Comparison of ENCODE assay signal across 18 cellular contexts in genomic region chr9:135524130-135524861, GRCh38. TPM values are rescaled to one million over a fixed set of nuclear protein-coding genes. Genes with fewer than 3 reads are reported as not detected.
A peak's percentile ranks its signal among the peaks of the same experiment; 100 is the strongest.
DNase-seq lines count a peak whose midpoint lies in the region; ATAC-seq, FAIRE-seq and TF ChIP-seq lines count a peak whose summit lies in the region.
"Had no signal": no experiment of that assay in that cellular context is flagged by ENCODE, and none has a peak within 500 bp of the region (broad histone marks: within the 10 kb centered on the region; RNA-seq: fewer than 3 reads in every experiment).

No MANE protein-coding gene starts in this region.

- DNase-seq in EH (ENCODE audit: low read depth) (peak; percentile 77), RCC 7860 (ENCODE audit: low spot score) (peak; percentile 62), foreskin fibroblast (peak; percentile 29 to 50), retina (peak; percentile 1)
- DNase-seq in activated naive CD4-positive, alpha-beta T cell treated with anti-CD3 and anti-CD28 coated beads for 36 hours, result no peak
- DNase-seq in activated naive CD4-positive, alpha-beta T cell treated with anti-CD3 and anti-CD28 coated beads, Interleukin-2, amount 50 U/mL, for 16 hours, result no peak
- DNase-seq: activated CD4-positive, alpha-beta T cell treated with anti-CD3 and anti-CD28 coated beads, Interleukin-2, amount 50 U/mL, for 48 hours; DMS153; esophagus squamous epithelium; SK-N-SH; transverse colon had no signal

- no peaks in the 10 kb centered on the region for H3K36me3 Mint-ChIP-seq in activated naive CD4-positive, alpha-beta T cell treated with anti-CD3 and anti-CD28 coated beads for 36 hours (ENCODE audit: low read depth)
- H3K36me3 Mint-ChIP-seq: stimulated activated effector memory CD8-positive, alpha-beta T cell treated with anti-CD3 and anti-CD28 coated beads, Interleukin-12 subunit alpha, Interleukin-12 subunit beta, amount 100 ng/mL, for 72 hours had no signal

- H3K4me3 ChIP-seq in foreskin fibroblast (ENCODE audit: low read depth in 1 of 2, low read length in 2 of 2), result no peak overlapping the region
- H3K4me3 ChIP-seq: BLaER1 treated with 17β-estradiol and CSF1 and Interleukin-3, amounts not matched to agents 10 nM and 100 nM; esophagus squamous epithelium; transverse colon had no signal

- no peaks in the 10 kb centered on the region for H3K4me1 Mint-ChIP-seq in activated naive CD4-positive, alpha-beta T cell treated with anti-CD3 and anti-CD28 coated beads for 36 hours (ENCODE audit: low read depth)

- CTCF ChIA-PET in activated naive CD4-positive, alpha-beta T cell treated with anti-CD3 and anti-CD28 coated beads for 36 hours (lab: Charles Lee), result no interaction called here

- TF ChIP-seq CTCF in foreskin fibroblast (IDR thresholded peaks at IDR 0.05; ENCODE audit: low read depth, low read length), result no peak

- FAIRE-seq in RCC 7860 (lab: Jason Lieb, UNC), result no peak

- no peak for ATAC-seq in HG02642 (IDR thresholded peaks at IDR 0.05; ENCODE audit: poor library complexity, unreplicated experiment)
- ATAC-seq: HCT116; stimulated activated effector memory CD8-positive, alpha-beta T cell treated with anti-CD3 and anti-CD28 coated beads, Interleukin-12 subunit alpha, Interleukin-12 subunit beta, amount 100 ng/mL, for 72 hours had no signal

- intact Hi-C loops in activated naive CD4-positive, alpha-beta T cell treated with anti-CD3 and anti-CD28 coated beads for 36 hours (cut with micrococcal nuclease), result no loop called here

- H3K27ac Mint-ChIP-seq in activated naive CD4-positive, alpha-beta T cell treated with anti-CD3 and anti-CD28 coated beads for 36 hours, result no peak overlapping the region
- H3K27ac Mint-ChIP-seq: activated T-helper 2 cell treated with anti-CD3 and anti-CD28 coated beads, Interferon-gamma antibody, Interleukin-2, Interleukin-4, amounts not matched to agents 10 μg/mL and 5 μg/mL and 100 μg/mL, durations not matched to agents 14 hours and 24 hours and 36 hours; stimulated activated effector memory CD8-positive, alpha-beta T cell treated with anti-CD3 and anti-CD28 coated beads, Interleukin-12 subunit alpha, Interleukin-12 subunit beta, amount 100 ng/mL, for 72 hours had no signal

- peaks cover 7% of the 10 kb centered on the region for H3K27me3 Mint-ChIP-seq in activated naive CD4-positive, alpha-beta T cell treated with anti-CD3 and anti-CD28 coated beads for 36 hours (ENCODE audit: low read depth)

- H3K4me3 Mint-ChIP-seq in activated naive CD4-positive, alpha-beta T cell treated with anti-CD3 and anti-CD28 coated beads for 36 hours, result no peak overlapping the region
- H3K4me3 Mint-ChIP-seq: stimulated activated effector memory CD8-positive, alpha-beta T cell treated with anti-CD3 and anti-CD28 coated beads, Interleukin-12 subunit alpha, Interleukin-12 subunit beta, amount 100 ng/mL, for 72 hours had no signal

- no peaks in the 10 kb centered on the region for H3K9me3 Mint-ChIP-seq in activated naive CD4-positive, alpha-beta T cell treated with anti-CD3 and anti-CD28 coated beads for 36 hours
- H3K9me3 Mint-ChIP-seq: activated T-helper 2 cell treated with anti-CD3 and anti-CD28 coated beads, Interferon-gamma antibody, Interleukin-2, Interleukin-4, amounts not matched to agents 10 μg/mL and 5 μg/mL and 100 μg/mL, durations not matched to agents 14 hours and 24 hours and 36 hours; stimulated activated effector memory CD8-positive, alpha-beta T cell treated with anti-CD3 and anti-CD28 coated beads, Interleukin-12 subunit alpha, Interleukin-12 subunit beta, amount 100 ng/mL, for 72 hours had no signal

RNA-seq across cellular contexts. Expression of gene LCN1, which starts 3.1 kb away (rescaled TPM):
- total RNA-seq in activated naive CD4-positive, alpha-beta T cell treated with anti-CD3 and anti-CD28 coated beads for 36 hours, result under 1 TPM in 1 of 2 experiments, not detected in 1; 0.29 TPM
- total RNA-seq: activated T-helper 2 cell treated with anti-CD3 and anti-CD28 coated beads, Interferon-gamma antibody, Interleukin-2, Interleukin-4, amounts not matched to agents 10 μg/mL and 5 μg/mL and 100 μg/mL, durations not matched to agents 14 hours and 24 hours and 36 hours; dermis microvascular lymphatic vessel endothelial cell; esophagus squamous epithelium; lower leg skin; transverse colon had no signal

RNA-seq across cellular contexts. Expression of gene OBP2A, which starts 21.6 kb away (rescaled TPM):
- total RNA-seq in activated naive CD4-positive, alpha-beta T cell treated with anti-CD3 and anti-CD28 coated beads for 36 hours, result not detected
- total RNA-seq: activated T-helper 2 cell treated with anti-CD3 and anti-CD28 coated beads, Interferon-gamma antibody, Interleukin-2, Interleukin-4, amounts not matched to agents 10 μg/mL and 5 μg/mL and 100 μg/mL, durations not matched to agents 14 hours and 24 hours and 36 hours; dermis microvascular lymphatic vessel endothelial cell; esophagus squamous epithelium; transverse colon had no signal

RNA-seq across cellular contexts. Expression of gene MRPS2, which starts 23.8 kb away (rescaled TPM):
- total RNA-seq in activated naive CD4-positive, alpha-beta T cell treated with anti-CD3 and anti-CD28 coated beads for 36 hours, result 10 to 100 TPM; 36.9 to 40.7 TPM

RNA-seq across cellular contexts. Expression of gene PAEP, which starts 37.3 kb away (rescaled TPM):
- not detected for total RNA-seq in activated naive CD4-positive, alpha-beta T cell treated with anti-CD3 and anti-CD28 coated beads for 36 hours
- total RNA-seq: activated T-helper 2 cell treated with anti-CD3 and anti-CD28 coated beads, Interferon-gamma antibody, Interleukin-2, Interleukin-4, amounts not matched to agents 10 μg/mL and 5 μg/mL and 100 μg/mL, durations not matched to agents 14 hours and 24 hours and 36 hours; dermis microvascular lymphatic vessel endothelial cell; esophagus squamous epithelium; transverse colon had no signal

RNA-seq across cellular contexts. Expression of gene PPP1R26, which starts 44.7 kb away (rescaled TPM):
- under 1 TPM; 0.29 to 0.32 TPM for total RNA-seq in activated naive CD4-positive, alpha-beta T cell treated with anti-CD3 and anti-CD28 coated beads for 36 hours

Comparison
In these comparisons a context has a peak if more than half of its experiments do, and no peak if none do; other contexts are left out.
1. DNase-seq: peak in EH (single experiment), RCC 7860 (single experiment), foreskin fibroblast (2 of 2) and retina (single experiment); none in activated naive CD4-positive, alpha-beta T cell treated with anti-CD3 and anti-CD28 coated beads for 36 hours (single experiment) and activated naive CD4-positive, alpha-beta T cell treated with anti-CD3 and anti-CD28 coated beads, Interleukin-2, amount 50 U/mL, for 16 hours (single experiment).